1 cellular context compared by ENCODE assay signal in the genomic region with DNA sequence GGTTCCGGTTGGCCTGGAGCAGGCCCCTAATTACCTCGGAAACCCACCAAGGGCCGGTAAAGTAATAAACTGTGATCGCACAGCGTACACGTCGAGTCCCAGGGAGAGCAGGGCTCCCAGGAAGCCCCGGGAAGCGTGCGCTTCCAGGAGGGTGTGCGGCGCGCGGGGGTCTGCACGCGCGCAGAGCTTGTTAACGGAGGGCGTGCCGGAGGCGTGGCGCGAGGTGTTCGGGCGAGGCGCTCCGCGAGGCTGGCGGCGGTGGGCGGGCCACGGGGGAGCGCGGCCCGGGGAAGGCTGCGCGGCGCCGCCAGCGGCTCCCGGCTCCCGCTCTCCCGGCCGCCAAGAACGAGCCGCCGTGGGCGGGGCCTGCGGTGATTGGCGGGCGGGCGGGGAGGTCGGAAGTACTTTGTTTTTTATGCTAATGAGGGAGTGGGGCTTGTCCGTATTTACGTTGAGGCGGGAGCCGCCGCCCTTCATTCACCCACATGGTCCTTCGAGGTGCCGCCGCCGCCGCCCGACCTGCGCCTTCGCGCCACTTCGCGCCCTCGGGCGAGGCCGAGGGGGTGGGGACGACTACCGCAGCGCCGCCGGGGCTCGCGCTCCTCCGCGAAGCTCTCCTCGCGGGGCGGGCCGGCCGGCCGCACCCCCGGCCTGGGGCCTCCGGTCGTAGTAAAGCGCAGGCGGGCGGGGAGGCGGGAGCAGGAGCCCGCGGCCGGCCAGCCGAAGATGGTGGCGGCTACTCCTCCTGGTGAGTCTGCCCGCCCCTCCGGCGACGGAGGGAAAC.
TF ChIP-seq lines count a peak whose summit lies in the region.

A gene (plus strand): TSS at position 476 of the 784 bp plus-strand sequence.

TF ChIP-seq in A549, 52 proteins besides CTCF, POLR2A, EP300 and RAD21 (continued from another document):
- TF ChIP-seq, protein P1, sequence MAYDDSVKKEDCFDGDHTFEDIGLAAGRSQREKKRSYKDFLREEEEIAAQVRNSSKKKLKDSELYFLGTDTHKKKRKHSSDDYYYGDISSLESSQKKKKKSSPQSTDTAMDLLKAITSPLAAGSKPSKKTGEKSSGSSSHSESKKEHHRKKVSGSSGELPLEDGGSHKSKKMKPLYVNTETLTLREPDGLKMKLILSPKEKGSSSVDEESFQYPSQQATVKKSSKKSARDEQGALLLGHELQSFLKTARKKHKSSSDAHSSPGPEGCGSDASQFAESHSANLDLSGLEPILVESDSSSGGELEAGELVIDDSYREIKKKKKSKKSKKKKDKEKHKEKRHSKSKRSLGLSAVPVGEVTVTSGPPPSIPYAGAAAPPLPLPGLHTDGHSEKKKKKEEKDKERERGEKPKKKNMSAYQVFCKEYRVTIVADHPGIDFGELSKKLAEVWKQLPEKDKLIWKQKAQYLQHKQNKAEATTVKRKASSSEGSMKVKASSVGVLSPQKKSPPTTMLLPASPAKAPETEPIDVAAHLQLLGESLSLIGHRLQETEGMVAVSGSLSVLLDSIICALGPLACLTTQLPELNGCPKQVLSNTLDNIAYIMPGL (CRISPR knock-in tag; IDR thresholded peaks at IDR 0.05; ENCODE audit: borderline replicate concordance): no peak
- TF ChIP-seq, protein P2, sequence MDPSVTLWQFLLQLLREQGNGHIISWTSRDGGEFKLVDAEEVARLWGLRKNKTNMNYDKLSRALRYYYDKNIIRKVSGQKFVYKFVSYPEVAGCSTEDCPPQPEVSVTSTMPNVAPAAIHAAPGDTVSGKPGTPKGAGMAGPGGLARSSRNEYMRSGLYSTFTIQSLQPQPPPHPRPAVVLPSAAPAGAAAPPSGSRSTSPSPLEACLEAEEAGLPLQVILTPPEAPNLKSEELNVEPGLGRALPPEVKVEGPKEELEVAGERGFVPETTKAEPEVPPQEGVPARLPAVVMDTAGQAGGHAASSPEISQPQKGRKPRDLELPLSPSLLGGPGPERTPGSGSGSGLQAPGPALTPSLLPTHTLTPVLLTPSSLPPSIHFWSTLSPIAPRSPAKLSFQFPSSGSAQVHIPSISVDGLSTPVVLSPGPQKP (IDR thresholded peaks at IDR 0.05; ENCODE audit: low read depth, low read length): no peak
- TF ChIP-seq MAZ (IDR thresholded peaks at IDR 0.05; ENCODE audit: borderline replicate concordance, low read depth, low read length): no peak
- TF ChIP-seq, protein P3, sequence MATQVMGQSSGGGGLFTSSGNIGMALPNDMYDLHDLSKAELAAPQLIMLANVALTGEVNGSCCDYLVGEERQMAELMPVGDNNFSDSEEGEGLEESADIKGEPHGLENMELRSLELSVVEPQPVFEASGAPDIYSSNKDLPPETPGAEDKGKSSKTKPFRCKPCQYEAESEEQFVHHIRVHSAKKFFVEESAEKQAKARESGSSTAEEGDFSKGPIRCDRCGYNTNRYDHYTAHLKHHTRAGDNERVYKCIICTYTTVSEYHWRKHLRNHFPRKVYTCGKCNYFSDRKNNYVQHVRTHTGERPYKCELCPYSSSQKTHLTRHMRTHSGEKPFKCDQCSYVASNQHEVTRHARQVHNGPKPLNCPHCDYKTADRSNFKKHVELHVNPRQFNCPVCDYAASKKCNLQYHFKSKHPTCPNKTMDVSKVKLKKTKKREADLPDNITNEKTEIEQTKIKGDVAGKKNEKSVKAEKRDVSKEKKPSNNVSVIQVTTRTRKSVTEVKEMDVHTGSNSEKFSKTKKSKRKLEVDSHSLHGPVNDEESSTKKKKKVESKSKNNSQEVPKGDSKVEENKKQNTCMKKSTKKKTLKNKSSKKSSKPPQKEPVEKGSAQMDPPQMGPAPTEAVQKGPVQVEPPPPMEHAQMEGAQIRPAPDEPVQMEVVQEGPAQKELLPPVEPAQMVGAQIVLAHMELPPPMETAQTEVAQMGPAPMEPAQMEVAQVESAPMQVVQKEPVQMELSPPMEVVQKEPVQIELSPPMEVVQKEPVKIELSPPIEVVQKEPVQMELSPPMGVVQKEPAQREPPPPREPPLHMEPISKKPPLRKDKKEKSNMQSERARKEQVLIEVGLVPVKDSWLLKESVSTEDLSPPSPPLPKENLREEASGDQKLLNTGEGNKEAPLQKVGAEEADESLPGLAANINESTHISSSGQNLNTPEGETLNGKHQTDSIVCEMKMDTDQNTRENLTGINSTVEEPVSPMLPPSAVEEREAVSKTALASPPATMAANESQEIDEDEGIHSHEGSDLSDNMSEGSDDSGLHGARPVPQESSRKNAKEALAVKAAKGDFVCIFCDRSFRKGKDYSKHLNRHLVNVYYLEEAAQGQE (IDR thresholded peaks at IDR 0.05): no peak
- no peak for TF ChIP-seq HOXB13 (CRISPR knock-in tag; IDR thresholded peaks at IDR 0.05; ENCODE audit: low read depth)
- TF ChIP-seq RFX5 (IDR thresholded peaks at IDR 0.05): no peak
- TF ChIP-seq, protein P4, sequence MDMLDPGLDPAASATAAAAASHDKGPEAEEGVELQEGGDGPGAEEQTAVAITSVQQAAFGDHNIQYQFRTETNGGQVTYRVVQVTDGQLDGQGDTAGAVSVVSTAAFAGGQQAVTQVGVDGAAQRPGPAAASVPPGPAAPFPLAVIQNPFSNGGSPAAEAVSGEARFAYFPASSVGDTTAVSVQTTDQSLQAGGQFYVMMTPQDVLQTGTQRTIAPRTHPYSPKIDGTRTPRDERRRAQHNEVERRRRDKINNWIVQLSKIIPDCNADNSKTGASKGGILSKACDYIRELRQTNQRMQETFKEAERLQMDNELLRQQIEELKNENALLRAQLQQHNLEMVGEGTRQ (IDR thresholded peaks at IDR 0.05): no peak
- peak; percentile 14 for TF ChIP-seq RNF2 (IDR thresholded peaks at IDR 0.05; ENCODE audit: borderline replicate concordance, low read depth)
- TF ChIP-seq EHMT2 (IDR thresholded peaks at IDR 0.05; ENCODE audit: low read depth): no peak
- no peak for TF ChIP-seq CHD4 (IDR thresholded peaks at IDR 0.05; ENCODE audit: borderline replicate concordance)
- TF ChIP-seq, protein P5, sequence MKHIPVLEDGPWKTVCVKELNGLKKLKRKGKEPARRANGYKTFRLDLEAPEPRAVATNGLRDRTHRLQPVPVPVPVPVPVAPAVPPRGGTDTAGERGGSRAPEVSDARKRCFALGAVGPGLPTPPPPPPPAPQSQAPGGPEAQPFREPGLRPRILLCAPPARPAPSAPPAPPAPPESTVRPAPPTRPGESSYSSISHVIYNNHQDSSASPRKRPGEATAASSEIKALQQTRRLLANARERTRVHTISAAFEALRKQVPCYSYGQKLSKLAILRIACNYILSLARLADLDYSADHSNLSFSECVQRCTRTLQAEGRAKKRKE (CRISPR knock-in tag; IDR thresholded peaks at IDR 0.05; ENCODE audit: low read depth): no peak
- no peak for TF ChIP-seq GATA3 (IDR thresholded peaks at IDR 0.05; ENCODE audit: borderline replicate concordance)
- TF ChIP-seq ZFP36 (IDR thresholded peaks at IDR 0.05; ENCODE audit: borderline replicate concordance, partially characterized antibody): no peak
- TF ChIP-seq, protein P6, sequence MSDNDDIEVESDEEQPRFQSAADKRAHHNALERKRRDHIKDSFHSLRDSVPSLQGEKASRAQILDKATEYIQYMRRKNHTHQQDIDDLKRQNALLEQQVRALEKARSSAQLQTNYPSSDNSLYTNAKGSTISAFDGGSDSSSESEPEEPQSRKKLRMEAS (IDR thresholded peaks at IDR 0.05): peak; percentile 95
- no peak for TF ChIP-seq CEBPB (IDR thresholded peaks at IDR 0.05)
- no peak for TF ChIP-seq HDAC2 (IDR thresholded peaks at IDR 0.05)
- TF ChIP-seq, protein P7, sequence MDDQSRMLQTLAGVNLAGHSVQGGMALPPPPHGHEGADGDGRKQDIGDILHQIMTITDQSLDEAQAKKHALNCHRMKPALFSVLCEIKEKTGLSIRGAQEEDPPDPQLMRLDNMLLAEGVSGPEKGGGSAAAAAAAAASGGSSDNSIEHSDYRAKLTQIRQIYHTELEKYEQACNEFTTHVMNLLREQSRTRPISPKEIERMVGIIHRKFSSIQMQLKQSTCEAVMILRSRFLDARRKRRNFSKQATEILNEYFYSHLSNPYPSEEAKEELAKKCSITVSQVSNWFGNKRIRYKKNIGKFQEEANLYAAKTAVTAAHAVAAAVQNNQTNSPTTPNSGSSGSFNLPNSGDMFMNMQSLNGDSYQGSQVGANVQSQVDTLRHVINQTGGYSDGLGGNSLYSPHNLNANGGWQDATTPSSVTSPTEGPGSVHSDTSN (IDR thresholded peaks at IDR 0.05): no peak
- 0 out of 2 replicates have a peak, but pooled peaks have one; percentile 97 for TF ChIP-seq CBX8 (IDR thresholded peaks at IDR 0.05)
- TF ChIP-seq PHF8 (IDR thresholded peaks at IDR 0.05; ENCODE audit: borderline replicate concordance, low read depth): peak; percentile 67; the same call in 1 of the 2 replicates
- TF ChIP-seq NR3C1 (IDR thresholded peaks at IDR 0.05): no peak
- no peak for TF ChIP-seq ZNF302 (CRISPR knock-in tag; IDR thresholded peaks at IDR 0.05)
- TF ChIP-seq HOXA7 (CRISPR knock-in tag; IDR thresholded peaks at IDR 0.05): no peak
- peak; percentile 23 to 77; a peak in 4 of 5 replicates for TF ChIP-seq JUN (IDR thresholded peaks at IDR 0.05)
- no peak for TF ChIP-seq ZC3H11A (IDR thresholded peaks at IDR 0.05)
- TF ChIP-seq, protein P8, sequence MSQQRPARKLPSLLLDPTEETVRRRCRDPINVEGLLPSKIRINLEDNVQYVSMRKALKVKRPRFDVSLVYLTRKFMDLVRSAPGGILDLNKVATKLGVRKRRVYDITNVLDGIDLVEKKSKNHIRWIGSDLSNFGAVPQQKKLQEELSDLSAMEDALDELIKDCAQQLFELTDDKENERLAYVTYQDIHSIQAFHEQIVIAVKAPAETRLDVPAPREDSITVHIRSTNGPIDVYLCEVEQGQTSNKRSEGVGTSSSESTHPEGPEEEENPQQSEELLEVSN (IDR thresholded peaks at IDR 0.05; ENCODE audit: borderline replicate concordance, low read depth): peak; percentile 81; the same call in 1 of the 2 replicates
- TF ChIP-seq FOSB (CRISPR knock-in tag; IDR thresholded peaks at IDR 0.05): no peak
